30 cellular contexts compared by ENCODE assay signal in the genomic region with DNA sequence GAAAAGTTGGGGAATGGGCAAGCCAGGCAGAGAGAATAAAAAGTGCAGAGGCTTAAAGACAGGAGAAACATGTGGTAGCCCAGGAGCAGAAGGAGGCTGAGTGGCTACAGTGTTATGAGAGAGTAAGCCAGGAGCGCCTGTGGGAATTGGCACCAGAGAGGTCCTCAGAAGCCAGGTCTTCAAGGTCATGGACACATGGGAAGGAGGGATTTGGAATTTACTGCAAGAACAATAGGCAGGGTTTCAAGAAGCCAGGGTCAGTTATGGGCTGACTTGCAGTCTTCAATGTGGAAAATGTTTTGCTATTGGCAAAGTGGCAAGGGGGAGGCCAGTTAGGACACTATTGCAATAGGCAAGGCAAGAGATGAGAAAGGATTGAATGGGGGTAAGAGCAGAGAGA. TPM values are rescaled to one million over a fixed set of nuclear protein-coding genes. Genes with fewer than 3 reads are reported as not detected.
DNase-seq lines count a peak whose midpoint lies in the region; ATAC-seq lines count a peak whose summit lies in the region.
"Had no signal": no experiment of that assay in that cellular context is flagged by ENCODE, and none has a peak within 500 bp of the region (broad histone marks: within the 10 kb centered on the region; RNA-seq: fewer than 3 reads in every experiment).

No MANE protein-coding gene starts in this region.

- no peak overlapping the region for H3K27ac ChIP-seq in right cardiac atrium (ENCODE audit: low read length)
- H3K27ac ChIP-seq in subcutaneous abdominal adipose tissue (ENCODE audit: low read depth, low read length), result peak overlapping the region; percentile 13
- H3K27ac ChIP-seq: HL-60, lower lobe of right lung, neutrophil, SJSA1, spleen, tibial nerve, VCaP had no signal

- H3K4me1 ChIP-seq in right cardiac atrium (ENCODE audit: control insufficient read depth, insufficient read depth, low read length) (no peaks in the 10 kb centered on the region), subcutaneous abdominal adipose tissue (ENCODE audit: control insufficient read depth in 5 of 5, insufficient read depth in 5 of 5, low read length in 5 of 5) (peaks cover 5 to 28% (median 20%) of the 10 kb centered on the region in 5 donors)

- no peaks in the 10 kb centered on the region for H3K9me3 ChIP-seq in T-helper 17 cell (ENCODE audit: control insufficient read depth, low read length, poor library complexity, severe bottlenecking)
- H3K9me3 ChIP-seq in right cardiac atrium (ENCODE audit: control insufficient read depth, low read length), result no peaks in the 10 kb centered on the region
- H3K9me3 ChIP-seq in subcutaneous abdominal adipose tissue (ENCODE audit: control insufficient read depth in 5 of 5, low read length in 5 of 5), result no peaks in the 10 kb centered on the region
- H3K9me3 ChIP-seq: ascending aorta, BE2C, lower lobe of right lung, neutrophil, SJSA1, spleen had no signal

- intact Hi-C loops in right cardiac atrium (cut with DNase I), result loop anchor here in 1 of 4 donors (10.0 kb wide), 1 partner anchor 396 kb away; no protein-coding TSS in a partner anchor

- H3K36me3 ChIP-seq in subcutaneous abdominal adipose tissue (ENCODE audit: control insufficient read depth in 5 of 5, insufficient read depth in 5 of 5, low read length in 5 of 5), result peaks cover 47 to 81% (median 67%) of the 10 kb centered on the region in 5 donors
- H3K36me3 ChIP-seq: BE2C had no signal

- H3K36me3 Mint-ChIP-seq in activated T-cell treated with anti-CD3 and anti-CD28 coated beads, Interleukin-2, amount 50 U/mL, for 24 hours (ENCODE audit: low read depth), result peaks cover 97% of the 10 kb centered on the region
- peaks cover 13% of the 10 kb centered on the region for H3K36me3 Mint-ChIP-seq in T-helper 17 cell (ENCODE audit: low read depth)

- DNase-seq in activated T-cell treated with anti-CD3 and anti-CD28 coated beads, Interleukin-2, amount 50 U/mL, for 24 hours, result no peak
- DNase-seq in activated T-cell treated with anti-CD3 and anti-CD28 coated beads, Interleukin-2, amount 50 U/mL, for 48 hours, result no peak
- DNase-seq in T-helper 17 cell (no peak), right cardiac atrium (peak; percentile 31 to 82 (median 72)), NCI-H1092 (lab: John Stamatoyannopoulos, UW) (no peak)
- DNase-seq: activated CD4-positive, alpha-beta T cell treated with anti-CD3 and anti-CD28 coated beads, Interleukin-2, amount 50 U/mL, for 4 hours; activated T-cell treated with anti-CD3 and anti-CD28 coated beads for 4 hours; BE2C; cerebellar nuclear complex; DMS 273 treated with DMSO at 0.1 percent for 48 hours; foreskin melanocyte; hypothalamus; islet precursor cell; lower lobe of right lung; NCI-H1105; NCI-H2081 treated with DMSO at 0.1 percent for 48 hours; NCI-H510A; spleen; stimulated activated CD4-positive, alpha-beta T cell treated with anti-CD3 and anti-CD28 coated beads, Interleukin-4, amount 100 ng/mL, for 1 hour; stimulated activated naive CD8-positive, alpha-beta T cell treated with anti-CD3 and anti-CD28 coated beads, Interleukin-15, Interleukin-2, amounts not matched to agents 100 U/mL and 50 U/mL, for 24 hours had no signal

- WGBS in right cardiac atrium, result 74% methylated on average over 1 of the region's 1 CpG

- H3K9me3 Mint-ChIP-seq in activated T-cell treated with anti-CD3 and anti-CD28 coated beads, Interleukin-2, amount 50 U/mL, for 24 hours, result no peaks in the 10 kb centered on the region

- H3K9ac ChIP-seq in subcutaneous abdominal adipose tissue (ENCODE audit: low read length in 5 of 5), result no peak overlapping the region

- ATAC-seq in T-helper 17 cell (no peak), right cardiac atrium (peak; percentile 50 to 79), HG03457 (IDR thresholded peaks at IDR 0.05; ENCODE audit: unreplicated experiment) (no peak), GM21786 (IDR thresholded peaks at IDR 0.05; ENCODE audit: unreplicated experiment) (no peak)
- ATAC-seq: lower lobe of right lung; Panc1; stimulated activated naive CD8-positive, alpha-beta T cell treated with anti-CD3 and anti-CD28 coated beads, Interleukin-15, Interleukin-2, amounts not matched to agents 100 U/mL and 50 U/mL, for 24 hours had no signal

- H3K4me1 Mint-ChIP-seq in activated T-cell treated with anti-CD3 and anti-CD28 coated beads, Interleukin-2, amount 50 U/mL, for 24 hours (ENCODE audit: low read depth), result peaks cover 12% of the 10 kb centered on the region
- peaks cover 11% of the 10 kb centered on the region for H3K4me1 Mint-ChIP-seq in T-helper 17 cell

- no peaks in the 10 kb centered on the region for H3K27me3 ChIP-seq in right cardiac atrium (ENCODE audit: control insufficient read depth, insufficient read depth)
- H3K27me3 ChIP-seq in subcutaneous abdominal adipose tissue (ENCODE audit: control insufficient read depth in 5 of 5, insufficient read depth in 4 of 5, low read length in 5 of 5), result no peaks in the 10 kb centered on the region
- H3K27me3 ChIP-seq: ascending aorta, BE2C, neutrophil, SJSA1, spleen, tibial nerve had no signal

- H3K27ac Mint-ChIP-seq in activated T-cell treated with anti-CD3 and anti-CD28 coated beads, Interleukin-2, amount 50 U/mL, for 24 hours, result peak overlapping the region; percentile 39
- peak overlapping the region; percentile 63 for H3K27ac Mint-ChIP-seq in T-helper 17 cell

- no peak overlapping the region for H3K4me3 Mint-ChIP-seq in activated T-cell treated with anti-CD3 and anti-CD28 coated beads, Interleukin-2, amount 50 U/mL, for 24 hours
- no peak overlapping the region for H3K4me3 Mint-ChIP-seq in T-helper 17 cell

- H3K27me3 Mint-ChIP-seq in activated T-cell treated with anti-CD3 and anti-CD28 coated beads, Interleukin-2, amount 50 U/mL, for 24 hours, result no peaks in the 10 kb centered on the region
- H3K27me3 Mint-ChIP-seq in T-helper 17 cell, result no peaks in the 10 kb centered on the region

- H3K4me3 ChIP-seq in right cardiac atrium (ENCODE audit: low read length) (no peak overlapping the region), subcutaneous abdominal adipose tissue (ENCODE audit: low read depth in 1 of 5, low read length in 5 of 5) (no peak overlapping the region)
- H3K4me3 ChIP-seq: ascending aorta, lower lobe of right lung, SJSA1, spleen, tibial nerve had no signal

RNA-seq across cellular contexts. Expression of gene ERAP1, which starts 29.3 kb away (rescaled TPM):
- 10 to 100 TPM; 70.4 to 79.1 TPM for total RNA-seq in T-helper 17 cell
- 10 to 100 TPM; 36.3 to 50.0 (median 40.9) TPM for total RNA-seq in right cardiac atrium
- polyA plus RNA-seq in right cardiac atrium, result 7.7 TPM

Comparison
In these comparisons a context has a peak if more than half of its experiments do, and no peak if none do; other contexts are left out.
1. DNase-seq: peak in right cardiac atrium (3 of 3); none in activated T-cell treated with anti-CD3 and anti-CD28 coated beads, Interleukin-2, amount 50 U/mL, for 24 hours (single experiment), activated T-cell treated with anti-CD3 and anti-CD28 coated beads, Interleukin-2, amount 50 U/mL, for 48 hours (0 of 2), T-helper 17 cell (0 of 3) and NCI-H1092 (single experiment).
2. ATAC-seq: peak in right cardiac atrium (2 of 2); none in T-helper 17 cell (single experiment), HG03457 (single experiment) and GM21786 (single experiment).